Comparison of ENCODE assay signal across 1 cellular context in genomic region chr12:123075591-123076171, GRCh38.
TF ChIP-seq lines count a peak whose summit lies in the region.

No MANE protein-coding gene starts in this region.

TF ChIP-seq in HepG2, 621 proteins besides CTCF, POLR2A, EP300 and RAD21 (continued from another document):
- peak; percentile 57 for TF ChIP-seq ZNF687 (CRISPR knock-in tag; IDR thresholded peaks at IDR 0.05)
- peak; percentile 34; the same call in 1 of the 2 replicates for TF ChIP-seq ZMYM3 (CRISPR knock-in tag; IDR thresholded peaks at IDR 0.05)
- peak; percentile 36; the same call in 1 of the 2 replicates for TF ChIP-seq ZNF292 (CRISPR knock-in tag; IDR thresholded peaks at IDR 0.05; ENCODE audit: borderline replicate concordance, low read depth)
- TF ChIP-seq ZBTB49 (CRISPR knock-in tag; IDR thresholded peaks at IDR 0.05; ENCODE audit: borderline replicate concordance) = no peak
- 0 out of 2 replicates have a peak, but pooled peaks have one; percentile 24 for TF ChIP-seq PATZ1 (CRISPR knock-in tag; IDR thresholded peaks at IDR 0.05)
- 0 out of 2 replicates have a peak, but pooled peaks have one; percentile 27 for TF ChIP-seq NFKB2 (CRISPR knock-in tag; IDR thresholded peaks at IDR 0.05; ENCODE audit: borderline replicate concordance)
- peak; percentile 24; the same call in 1 of the 2 replicates for TF ChIP-seq HDAC2 (CRISPR knock-in tag; IDR thresholded peaks at IDR 0.05)
- TF ChIP-seq PITX1 (CRISPR knock-in tag; IDR thresholded peaks at IDR 0.05) = peak; percentile 50
- TF ChIP-seq HOMEZ (CRISPR knock-in tag; IDR thresholded peaks at IDR 0.05; ENCODE audit: low read depth) = 0 out of 2 replicates have a peak, but pooled peaks have one; percentile 44
- peak; percentile 21; the same call in 1 of the 2 replicates for TF ChIP-seq SAP130 (CRISPR knock-in tag; IDR thresholded peaks at IDR 0.05; ENCODE audit: low read depth)
- 0 out of 2 replicates have a peak, but pooled peaks have one; percentile 10 for TF ChIP-seq THRA (CRISPR knock-in tag; IDR thresholded peaks at IDR 0.05; ENCODE audit: borderline replicate concordance)
- 0 out of 2 replicates have a peak, but pooled peaks have one; percentile 32 for TF ChIP-seq BCL6 (CRISPR knock-in tag; IDR thresholded peaks at IDR 0.05)
- TF ChIP-seq ZNF263 (CRISPR knock-in tag; IDR thresholded peaks at IDR 0.05) = 0 out of 2 replicates have a peak, but pooled peaks have one; percentile 42
- TF ChIP-seq ZNF574 (CRISPR knock-in tag; IDR thresholded peaks at IDR 0.05) = 0 out of 2 replicates have a peak, but pooled peaks have one; percentile 20
- 0 out of 2 replicates have a peak, but pooled peaks have one; percentile 34 for TF ChIP-seq ZNF770 (CRISPR knock-in tag; IDR thresholded peaks at IDR 0.05)
- peak; percentile 46; the same call in 1 of the 2 replicates for TF ChIP-seq ZNF501 (CRISPR knock-in tag; IDR thresholded peaks at IDR 0.05)
- peak; percentile 31; the same call in 1 of the 2 replicates for TF ChIP-seq GATAD2A (CRISPR knock-in tag; IDR thresholded peaks at IDR 0.05)
- TF ChIP-seq PRDM10 (CRISPR knock-in tag; IDR thresholded peaks at IDR 0.05; ENCODE audit: low read depth) = no peak
- TF ChIP-seq EED (CRISPR knock-in tag; IDR thresholded peaks at IDR 0.05) = no peak
- peak; percentile 42; the same call in 1 of the 2 replicates for TF ChIP-seq ZFP91 (CRISPR knock-in tag; IDR thresholded peaks at IDR 0.05; ENCODE audit: borderline replicate concordance)
